Comparison of ENCODE assay signal across 10 cellular contexts in the genomic region with DNA sequence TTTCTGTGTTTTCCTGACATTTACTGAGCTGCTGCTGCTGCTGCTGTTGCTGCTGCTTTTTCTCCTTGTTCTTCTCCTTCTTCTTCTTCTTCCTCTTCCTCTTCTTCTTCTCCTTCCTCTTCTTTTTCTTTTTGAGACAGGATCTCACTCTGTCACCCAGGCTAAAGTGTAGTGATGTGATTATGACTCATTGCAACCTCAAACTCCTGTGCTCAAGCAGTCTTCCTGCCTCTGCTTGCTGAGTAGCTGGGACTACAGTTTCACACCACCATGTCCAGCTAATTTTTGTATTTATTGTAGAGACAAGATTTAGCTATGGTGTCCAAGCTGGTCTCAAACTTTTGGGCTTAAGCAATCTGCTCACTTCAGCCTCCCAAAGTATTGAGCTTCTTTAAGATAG.
DNase-seq lines count a peak whose midpoint lies in the region; ATAC-seq lines count a peak whose summit lies in the region.
"Had no signal": no experiment of that assay in that cellular context is flagged by ENCODE, and none has a peak within 500 bp of the region (broad histone marks: within the 10 kb centered on the region; RNA-seq: fewer than 3 reads in every experiment).

No MANE protein-coding gene starts in this region.

- peak; percentile 54 for ATAC-seq in GM18858 (IDR thresholded peaks at IDR 0.05; ENCODE audit: unreplicated experiment)
- peak; percentile 56 for ATAC-seq in HG02759 (IDR thresholded peaks at IDR 0.05; ENCODE audit: unreplicated experiment)
- no peak for ATAC-seq in GM19035 (IDR thresholded peaks at IDR 0.05; ENCODE audit: unreplicated experiment)
- ATAC-seq: gastrocnemius medialis had no signal

- peak; percentile 58 for DNase-seq in OCI-M1 (lab: John Stamatoyannopoulos, UW)
- DNase-seq in glomerular visceral epithelial cell (ENCODE audit: extremely low spot score): peak; percentile 61
- no peak for DNase-seq in NCI-H446 (lab: John Stamatoyannopoulos, UW)
- DNase-seq in SKM-1 (lab: John Stamatoyannopoulos, UW; ENCODE audit: unreplicated experiment): no peak
- DNase-seq in cerebellum (ENCODE audit: low spot score): no peak
- DNase-seq: activated naive CD4-positive, alpha-beta T cell; gastrocnemius medialis had no signal

Comparison
In these comparisons a context has a peak if more than half of its experiments do, and no peak if none do; other contexts are left out.
1. DNase-seq: peak in OCI-M1 (single experiment) and glomerular visceral epithelial cell (single experiment); none in NCI-H446 (0 of 2), SKM-1 (single experiment) and cerebellum (single experiment).